In genomic region chr13:109786457-109787134, GRCh38 we compare ENCODE assay signal across 8 cellular contexts. TPM values are rescaled to one million over a fixed set of nuclear protein-coding genes. Genes with fewer than 3 reads are reported as not detected.
DNase-seq lines count a peak whose midpoint lies in the region; ATAC-seq lines count a peak whose summit lies in the region.

TSS of gene IRS2 (minus strand) at chr13:109786583. CDS start at chr13:109786053, 530 bp downstream.

- peaks cover 21% of the 10 kb centered on the region for H3K4me1 ChIP-seq in endocrine pancreas (ENCODE audit: control insufficient read depth, insufficient read depth, low read length)
- peaks cover 2% of the 10 kb centered on the region for H3K4me1 ChIP-seq in mesodermal cell (ENCODE audit: control insufficient read depth, insufficient read depth, low read length, poor library complexity, severe bottlenecking)

- H3K36me3 ChIP-seq in endocrine pancreas (ENCODE audit: control insufficient read depth, insufficient read depth, low read length) (peaks cover 11% of the 10 kb centered on the region), mesodermal cell (ENCODE audit: control insufficient read depth, insufficient read depth, low read length) (peaks cover 15% of the 10 kb centered on the region)

- peak; percentile 96 for ATAC-seq in GM21360 (IDR thresholded peaks at IDR 0.05; ENCODE audit: unreplicated experiment)

- 1% methylated on average over 28 to 42 of the region's 98 CpGs for WGBS in mesodermal cell (ENCODE audit: insufficient coverage in 2 of 2), 2 experiments

- H3K9ac ChIP-seq in endocrine pancreas (ENCODE audit: control insufficient read depth, insufficient read depth, low read length), result peak within 1 kb of the TSS; percentile 91

- H3K27me3 ChIP-seq in endocrine pancreas (ENCODE audit: control insufficient read depth, insufficient read depth, low read length), result no peaks in the 10 kb centered on the region

- peak within 1 kb of the TSS; percentile 56 for H3K4me3 ChIP-seq in endocrine pancreas (ENCODE audit: control insufficient read depth, insufficient read depth, low read length)
- H3K4me3 ChIP-seq in mesodermal cell (ENCODE audit: extremely low read depth, insufficient read depth, low read length, poor library complexity, severe bottlenecking), result peak within 1 kb of the TSS; percentile 68

- H3K27ac ChIP-seq in mesodermal cell (ENCODE audit: low read depth, low read length, severe bottlenecking), result peak within 1 kb of the TSS; percentile 49

- DNase-seq in CMK (ENCODE audit: low read depth) (peak; percentile 76), HS-27A (ENCODE audit: low read depth) (peak; percentile 45), NOMO-1 (lab: John Stamatoyannopoulos, UW; ENCODE audit: unreplicated experiment in 2 of 2) (peak; percentile 91 to 98)
- DNase-seq in activated CD8-positive, alpha-beta memory T cell treated with anti-CD3 and anti-CD28 coated beads, Interleukin-2, amount 50 U/mL, for 24 hours (ENCODE audit: extremely low read depth), result peak; percentile 76
- peak; percentile 77 for DNase-seq in stimulated activated CD8-positive, alpha-beta memory T cell treated with anti-CD3 and anti-CD28 coated beads, Interleukin-15, amount 100 ng/mL, for 1 hour (ENCODE audit: low read depth)

- H3K9me3 ChIP-seq in endocrine pancreas (ENCODE audit: control insufficient read depth, low read length) (no peaks in the 10 kb centered on the region), mesodermal cell (ENCODE audit: control insufficient read depth, low read length) (no peaks in the 10 kb centered on the region)

RNA-seq across cellular contexts. Expression of gene IRS2, which starts in this region (rescaled TPM):
- 6.9 TPM for polyA plus RNA-seq in mesodermal cell (2013, experiment 1 of 2)
- 5.5 TPM for polyA plus RNA-seq in mesodermal cell (2013, experiment 2 of 2)

Comparison
In these comparisons a context has a peak if more than half of its experiments do, and no peak if none do; other contexts are left out.
1. Peak in every context shown above with its lines: DNase-seq, ATAC-seq, H3K4me3 ChIP-seq and H3K27ac ChIP-seq.